In genomic region chr16:88866151-88866920, GRCh38 we compare ENCODE assay signal across 39 cellular contexts. TPM values are rescaled to one million over a fixed set of nuclear protein-coding genes. Genes with fewer than 3 reads are reported as not detected.
DNase-seq lines count a peak whose midpoint lies in the region; ATAC-seq and FAIRE-seq lines count a peak whose summit lies in the region.
"Had no signal": no experiment of that assay in that cellular context is flagged by ENCODE, and none has a peak within 500 bp of the region (broad histone marks: within the 10 kb centered on the region; RNA-seq: fewer than 3 reads in every experiment).

Gene PABPN1L (minus strand): TSS chr16:88866660. CDS start chr16:88866606, 54 bp downstream.

- DNase-seq in NCI-H524 (lab: John Stamatoyannopoulos, UW): peak; percentile 82 to 85
- no peak for DNase-seq in NCI-H524 treated with DMSO at 0.1 percent for 48 hours (lab: John Stamatoyannopoulos, UW)
- peak; percentile 64 to 67 for DNase-seq in SJCRH30
- no peak for DNase-seq in stimulated activated naive B cell treated with anti-CD40 and anti-IgM and Interleukin-4, amounts not matched to agents 10 μg/mL and 1 μg/mL and 100 μg/mL, for 72 hours
- DNase-seq in urothelium cell line (ENCODE audit: low spot score): no peak
- DNase-seq: activated CD4-positive, alpha-beta memory T cell treated with anti-CD3 and anti-CD28 coated beads, Interleukin-2, amount 10 ng/mL, durations not matched to agents 7 days and 5 days; activated CD8-positive, alpha-beta memory T cell treated with anti-CD3 and anti-CD28 coated beads, Interleukin-2, amount 50 U/mL, for 4 hours; activated naive CD4-positive, alpha-beta T cell; activated naive CD8-positive, alpha-beta T cell treated with anti-CD3 and anti-CD28 coated beads, Interleukin-2, amount 50 U/mL, for 24 hours; colonic mucosa; effector CD8-positive, alpha-beta T cell; EL; GM23248; KBM-7; kidney glomerular epithelial cell; lower lobe of right lung; naive thymus-derived CD4-positive, alpha-beta T cell; NCI-H345; NCI-H774; occipital lobe; stimulated activated CD4-positive, alpha-beta T cell treated with anti-CD3 and anti-CD28 coated beads, Interleukin-12 subunit alpha, Interleukin-12 subunit beta, amount 100 ng/mL, for 4 hours; stimulated activated CD4-positive, alpha-beta T cell treated with anti-CD3 and anti-CD28 coated beads, Interleukin-2, amount 100 ng/mL, for 48 hours; stomach had no signal

- no peak within 1 kb of the TSS for H3K27ac ChIP-seq in SJCRH30
- H3K27ac ChIP-seq: colonic mucosa, gastroesophageal sphincter, GM23248, hepatocyte, lower lobe of right lung, prostate gland, stomach, vagina had no signal

- H3K36me3 ChIP-seq in SJCRH30: no peaks in the 10 kb centered on the region
- H3K36me3 ChIP-seq: colonic mucosa had no signal

- peak within 1 kb of the TSS in 1 of 4 donors; percentile 76 for H3K4me3 Mint-ChIP-seq in IgD-negative memory B cell
- no peak within 1 kb of the TSS for H3K4me3 Mint-ChIP-seq in stimulated activated naive B cell treated with anti-CD40 and anti-IgM and Interleukin-4, amounts not matched to agents 10 μg/mL and 1 μg/mL and 100 μg/mL, for 72 hours
- H3K4me3 Mint-ChIP-seq: activated CD4-positive, alpha-beta memory T cell treated with anti-CD3 and anti-CD28 coated beads, Interleukin-2, amount 10 ng/mL, durations not matched to agents 7 days and 5 days; activated naive CD8-positive, alpha-beta T cell treated with anti-CD3 and anti-CD28 coated beads, Interleukin-2, amount 50 U/mL, for 24 hours; naive thymus-derived CD4-positive, alpha-beta T cell had no signal

- H3K27me3 Mint-ChIP-seq in IgD-negative memory B cell: peaks cover 11% of the 10 kb centered on the region
- H3K27me3 Mint-ChIP-seq in stimulated activated naive B cell treated with anti-CD40 and anti-IgM and Interleukin-4, amounts not matched to agents 10 μg/mL and 1 μg/mL and 100 μg/mL, for 72 hours: peaks cover 16 to 24% of the 10 kb centered on the region in 2 donors

- H3K36me3 Mint-ChIP-seq in IgD-negative memory B cell: peaks cover 1% of the 10 kb centered on the region
- no peaks in the 10 kb centered on the region for H3K36me3 Mint-ChIP-seq in stimulated activated naive B cell treated with anti-CD40 and anti-IgM and Interleukin-4, amounts not matched to agents 10 μg/mL and 1 μg/mL and 100 μg/mL, for 72 hours

- ATAC-seq in stimulated activated naive B cell treated with anti-CD40 and anti-IgM and Interleukin-4, amounts not matched to agents 10 μg/mL and 1 μg/mL and 100 μg/mL, for 72 hours (replicated peaks): no peak
- ATAC-seq in GM18502 (IDR thresholded peaks at IDR 0.05; ENCODE audit: poor library complexity, unreplicated experiment): no peak
- ATAC-seq: activated CD4-positive, CD25-positive, alpha-beta regulatory T cell treated with anti-CD3 and anti-CD28 coated beads, Interleukin-2, amount 50 U/mL, for 24 hours; activated naive CD8-positive, alpha-beta T cell treated with anti-CD3 and anti-CD28 coated beads, Interleukin-2, amount 50 U/mL, for 24 hours; gastroesophageal sphincter; lower lobe of right lung; naive thymus-derived CD4-positive, alpha-beta T cell; sciatic nerve had no signal

- H3K4me3 ChIP-seq in SJCRH30: no peak within 1 kb of the TSS
- H3K4me3 ChIP-seq: colonic mucosa, gastroesophageal sphincter, GM23248, hepatocyte, lower lobe of right lung, prostate gland, stomach, vagina had no signal

- H3K4me1 ChIP-seq in SJCRH30: peaks cover 18% of the 10 kb centered on the region
- H3K4me1 ChIP-seq: colonic mucosa, lower lobe of right lung, prostate gland, vagina had no signal

- FAIRE-seq in urothelium cell line (lab: Jason Lieb, UNC): no peak
- FAIRE-seq: astrocyte, GM19239 had no signal

- no peaks in the 10 kb centered on the region for H3K9me3 Mint-ChIP-seq in IgD-negative memory B cell
- no peaks in the 10 kb centered on the region for H3K9me3 Mint-ChIP-seq in stimulated activated naive B cell treated with anti-CD40 and anti-IgM and Interleukin-4, amounts not matched to agents 10 μg/mL and 1 μg/mL and 100 μg/mL, for 72 hours
- H3K9me3 Mint-ChIP-seq: activated CD4-positive, alpha-beta memory T cell treated with anti-CD3 and anti-CD28 coated beads, Interleukin-2, amount 10 ng/mL, durations not matched to agents 7 days and 5 days; activated naive CD8-positive, alpha-beta T cell treated with anti-CD3 and anti-CD28 coated beads, Interleukin-2, amount 50 U/mL, for 24 hours; naive thymus-derived CD4-positive, alpha-beta T cell had no signal

- peaks cover 7 to 8% (median 7%) of the 10 kb centered on the region in 3 donors for H3K4me1 Mint-ChIP-seq in IgD-negative memory B cell
- H3K4me1 Mint-ChIP-seq in stimulated activated naive B cell treated with anti-CD40 and anti-IgM and Interleukin-4, amounts not matched to agents 10 μg/mL and 1 μg/mL and 100 μg/mL, for 72 hours: peaks cover 9 to 25% of the 10 kb centered on the region in 2 donors

- H3K27me3 ChIP-seq in SJCRH30: peaks cover 27% of the 10 kb centered on the region
- H3K27me3 ChIP-seq: hepatocyte, vagina had no signal

- no peaks in the 10 kb centered on the region for H3K9me3 ChIP-seq in SJCRH30 (replicated peaks)
- H3K9me3 ChIP-seq: colonic mucosa, gastroesophageal sphincter, lower lobe of right lung, prostate gland, stomach, vagina had no signal

- peak within 1 kb of the TSS in 2 of 3 donors; percentile 25 to 69 for H3K27ac Mint-ChIP-seq in IgD-negative memory B cell
- H3K27ac Mint-ChIP-seq in stimulated activated naive B cell treated with anti-CD40 and anti-IgM and Interleukin-4, amounts not matched to agents 10 μg/mL and 1 μg/mL and 100 μg/mL, for 72 hours: peak within 1 kb of the TSS; percentile 49
- H3K27ac Mint-ChIP-seq: activated CD4-positive, alpha-beta memory T cell treated with anti-CD3 and anti-CD28 coated beads, Interleukin-2, amount 10 ng/mL, durations not matched to agents 7 days and 5 days; activated naive CD8-positive, alpha-beta T cell treated with anti-CD3 and anti-CD28 coated beads, Interleukin-2, amount 50 U/mL, for 24 hours had no signal

RNA-seq across cellular contexts. Expression of gene PABPN1L, which starts in this region (rescaled TPM):
- not detected for polyA plus RNA-seq in IgD-negative memory B cell
- 0.25 TPM in 1 of 2 replicates, not detected in the other for total RNA-seq in SJCRH30 (2014; rRNA removed; shearing (Covaris generic))
- total RNA-seq: activated CD4-positive, alpha-beta memory T cell treated with anti-CD3 and anti-CD28 coated beads, Interleukin-2, amount 10 ng/mL, durations not matched to agents 7 days and 5 days; astrocyte; cardiac septum; colonic mucosa; GM23248; hepatocyte; HT-29; lower lobe of right lung; MCF 10A; naive thymus-derived CD4-positive, alpha-beta T cell; occipital lobe; RPMI7951; sciatic nerve; stomach; T-helper 1 cell treated with Interleukin-12 subunit alpha and Interleukin-12 subunit beta and Interleukin-4 antibody, amounts not matched to agents 30 ng/mL and 1 ng/mL, for 36 hours; vagina had no signal
- polyA plus RNA-seq: BJ; GM23248; hepatocyte; naive thymus-derived CD4-positive, alpha-beta T cell had no signal

Comparison
In these comparisons a context has a peak if more than half of its experiments do, and no peak if none do; other contexts are left out.
1. DNase-seq: peak in NCI-H524 (2 of 2); none in NCI-H524 treated with DMSO at 0.1 percent for 48 hours (single experiment), stimulated activated naive B cell treated with anti-CD40 and anti-IgM and Interleukin-4, amounts not matched to agents 10 μg/mL and 1 μg/mL and 100 μg/mL, for 72 hours (single experiment) and urothelium cell line (single experiment).
2. Peak in DNase-seq in SJCRH30; RNA of the gene not detected or under 1 TPM.